11 cellular contexts compared by ENCODE assay signal in genomic region chr7:81190997-81191747, GRCh38.
DNase-seq lines count a peak whose midpoint lies in the region; TF ChIP-seq lines count a peak whose summit lies in the region.
"Had no signal": no experiment of that assay in that cellular context is flagged by ENCODE, and none has a peak within 500 bp of the region (broad histone marks: within the 10 kb centered on the region; RNA-seq: fewer than 3 reads in every experiment).

No MANE protein-coding gene starts in this region.

- no peak for TF ChIP-seq CTCF in AG10803 (conservative IDR thresholded peaks at IDR 0.05; ENCODE audit: low read length)
- no peak for TF ChIP-seq CTCF in coronary artery (IDR thresholded peaks at IDR 0.05)
- no peak for TF ChIP-seq CTCF in GM10248 (IDR thresholded peaks at IDR 0.05; ENCODE audit: control extremely low read depth, extremely low read depth, low read depth, missing control alignments)

- CTCF ChIA-PET in GM10248 (lab: Yijun Ruan, JAX), result interaction anchor here (0.8 to 1.4 kb wide), 2 partner anchors 11 to 14 kb away, joined by 3 to 5 read pairs; no protein-coding TSS in a partner anchor

- peak overlapping the region in 1 of 2 donors; percentile 17 for H3K27ac ChIP-seq in coronary artery

- DNase-seq in AG10803 (ENCODE audit: low read depth), result peak; percentile 56
- peak; percentile 31 for DNase-seq in NCI-H446 treated with DMSO at 0.1 percent for 48 hours (lab: John Stamatoyannopoulos, UW)
- no peak for DNase-seq in coronary artery (ENCODE audit: low spot score)
- peak; percentile 73 for DNase-seq in kidney glomerular epithelial cell (lab: John Stamatoyannopoulos, UW)
- DNase-seq in NCI-H2081 (lab: John Stamatoyannopoulos, UW), result no peak
- DNase-seq in GM10248 (ENCODE audit: extremely low spot score), result no peak
- no peak for DNase-seq in ecto neural progenitor cell (ENCODE audit: low spot score)
- no peak for DNase-seq in iPS-NIHi7 (ENCODE audit: extremely low spot score)
- DNase-seq: activated CD4-positive, alpha-beta T cell treated with anti-CD3 and anti-CD28 coated beads, Interleukin-2, amount 50 U/mL, for 4 hours; NCI-H2227 treated with DMSO at 0.1 percent for 48 hours; stimulated activated naive CD4-positive, alpha-beta T cell had no signal

- POLR2A ChIA-PET in GM10248 (lab: Yijun Ruan, JAX), result no interaction called here

- H3K4me3 ChIP-seq in AG10803 (ENCODE audit: low read length), result no peak overlapping the region
- peak overlapping the region; percentile 9 for H3K4me3 ChIP-seq in coronary artery

Comparison
In these comparisons a context has a peak if more than half of its experiments do, and no peak if none do; other contexts are left out.
1. DNase-seq: peak in AG10803 (single experiment), NCI-H446 treated with DMSO at 0.1 percent for 48 hours (single experiment) and kidney glomerular epithelial cell (single experiment); none in coronary artery (single experiment), NCI-H2081 (0 of 2), GM10248 (single experiment), ecto neural progenitor cell (single experiment) and iPS-NIHi7 (single experiment).